ENCODE assay signal across 20 cellular contexts in genomic region chr12:80045594-80045993, GRCh38. TPM values are rescaled to one million over a fixed set of nuclear protein-coding genes. Genes with fewer than 3 reads are reported as not detected.
DNase-seq lines count a peak whose midpoint lies in the region; ATAC-seq and TF ChIP-seq lines count a peak whose summit lies in the region.
"Had no signal": no experiment of that assay in that cellular context is flagged by ENCODE, and none has a peak within 500 bp of the region (broad histone marks: within the 10 kb centered on the region; RNA-seq: fewer than 3 reads in every experiment).

No MANE protein-coding gene starts in this region.

- intact Hi-C loops in A673 (cut with micrococcal nuclease; ENCODE audit: unreplicated experiment) (no loop called here), thyroid gland (cut with DNase I) (no loop called here)

- H3K27ac ChIP-seq in A673 (ENCODE audit: low read depth, low read length, poor library complexity, severe bottlenecking) (no peak overlapping the region), thyroid gland (no peak overlapping the region), GM23338 (ENCODE audit: low read depth) (no peak overlapping the region)
- H3K27ac ChIP-seq: KMS-11, SJCRH30, upper lobe of right lung had no signal

- H4K20me1 ChIP-seq in GM23338 (replicated peaks; ENCODE audit: insufficient read depth): no peaks in the 10 kb centered on the region

- H3K4me1 ChIP-seq in A673 (ENCODE audit: insufficient read depth, low read length, poor library complexity, severe bottlenecking) (peaks cover 10% of the 10 kb centered on the region), thyroid gland (no peaks in the 10 kb centered on the region), GM23338 (ENCODE audit: insufficient read depth) (peaks cover 17% of the 10 kb centered on the region)
- H3K4me1 ChIP-seq: SJCRH30, upper lobe of right lung had no signal

- TF ChIP-seq POLR2A in thyroid gland (IDR thresholded peaks at IDR 0.05): no peak

- no peaks in the 10 kb centered on the region for H3K9me3 Mint-ChIP-seq in GM23338
- H3K9me3 Mint-ChIP-seq: activated naive CD8-positive, alpha-beta T cell treated with anti-CD3 and anti-CD28 coated beads, Interleukin-2, amount 10 ng/mL, durations not matched to agents 7 days and 5 days; stimulated activated memory B cell treated with anti-CD40 and anti-IgM and Interleukin-4, amounts not matched to agents 10 μg/mL and 1 μg/mL and 100 μg/mL, for 72 hours had no signal

- 0 out of 2 replicates have a peak, but pooled peaks cover 5% of the 10 kb centered on the region for H3K9me2 ChIP-seq in GM23338 (ENCODE audit: insufficient read depth)

- no peak for ATAC-seq in GM19035 (IDR thresholded peaks at IDR 0.05; ENCODE audit: unreplicated experiment)
- ATAC-seq in GM23338: no peak
- no peak for ATAC-seq in HG02840 (IDR thresholded peaks at IDR 0.05; ENCODE audit: low FRiP score, unreplicated experiment)
- ATAC-seq: left colon; stimulated activated memory B cell treated with anti-CD40 and anti-IgM and Interleukin-4, amounts not matched to agents 10 μg/mL and 1 μg/mL and 100 μg/mL, for 72 hours; upper lobe of right lung had no signal

- H3K9me3 ChIP-seq in A673 (ENCODE audit: low read depth, low read length, poor library complexity, severe bottlenecking) (no peaks in the 10 kb centered on the region), thyroid gland (no peaks in the 10 kb centered on the region)
- H3K9me3 ChIP-seq: SJCRH30, upper lobe of right lung had no signal

- no peaks in the 10 kb centered on the region for H3K36me3 Mint-ChIP-seq in GM23338 (ENCODE audit: low read depth)
- H3K36me3 Mint-ChIP-seq: activated naive CD8-positive, alpha-beta T cell treated with anti-CD3 and anti-CD28 coated beads, Interleukin-2, amount 10 ng/mL, durations not matched to agents 7 days and 5 days; stimulated activated memory B cell treated with anti-CD40 and anti-IgM and Interleukin-4, amounts not matched to agents 10 μg/mL and 1 μg/mL and 100 μg/mL, for 72 hours had no signal

- peak; percentile 21 for DNase-seq in A673 (ENCODE audit: low spot score)
- peak; percentile 45 for DNase-seq in HFF-Myc (ENCODE audit: extremely low read depth, low read depth)
- peak; percentile 74 for DNase-seq in amniotic epithelial cell (ENCODE audit: low read depth)
- DNase-seq in fibroblast of the aortic adventitia (ENCODE audit: low read depth): peak; percentile 47
- no peak for DNase-seq in thyroid gland
- no peak for DNase-seq in GM23338 (ENCODE audit: low spot score)
- DNase-seq: activated naive CD8-positive, alpha-beta T cell treated with anti-CD3 and anti-CD28 coated beads, Interleukin-2, amount 10 ng/mL, durations not matched to agents 7 days and 5 days; activated T-cell treated with anti-CD3 and anti-CD28 coated beads, Interleukin-2, amount 50 U/mL, for 1 hour; hippocampal formation; left colon; NCI-H1417; nucleus accumbens; SJCRH30; upper lobe of right lung had no signal

- peaks cover 16% of the 10 kb centered on the region; the same call in 2 of the 3 replicates for H3K4me1 Mint-ChIP-seq in GM23338
- H3K4me1 Mint-ChIP-seq: activated naive CD8-positive, alpha-beta T cell treated with anti-CD3 and anti-CD28 coated beads, Interleukin-2, amount 10 ng/mL, durations not matched to agents 7 days and 5 days; stimulated activated memory B cell treated with anti-CD40 and anti-IgM and Interleukin-4, amounts not matched to agents 10 μg/mL and 1 μg/mL and 100 μg/mL, for 72 hours had no signal

- no peak overlapping the region for H3K27ac Mint-ChIP-seq in GM23338
- H3K27ac Mint-ChIP-seq: activated naive CD8-positive, alpha-beta T cell treated with anti-CD3 and anti-CD28 coated beads, Interleukin-2, amount 10 ng/mL, durations not matched to agents 7 days and 5 days; stimulated activated memory B cell treated with anti-CD40 and anti-IgM and Interleukin-4, amounts not matched to agents 10 μg/mL and 1 μg/mL and 100 μg/mL, for 72 hours had no signal

- no peaks in the 10 kb centered on the region for H3F3A ChIP-seq in GM23338 (replicated peaks; ENCODE audit: low read depth)

- H2AFZ ChIP-seq in GM23338: no peak overlapping the region

- H3K4me3 Mint-ChIP-seq in GM23338: no peak overlapping the region
- H3K4me3 Mint-ChIP-seq: activated naive CD8-positive, alpha-beta T cell treated with anti-CD3 and anti-CD28 coated beads, Interleukin-2, amount 10 ng/mL, durations not matched to agents 7 days and 5 days; stimulated activated memory B cell treated with anti-CD40 and anti-IgM and Interleukin-4, amounts not matched to agents 10 μg/mL and 1 μg/mL and 100 μg/mL, for 72 hours had no signal

- no TSS peak for BruUV-seq in A673 (replicated peaks; lab: Mats Ljungman, UMichigan)

- no peaks in the 10 kb centered on the region for H3K27me3 Mint-ChIP-seq in GM23338 (ENCODE audit: insufficient read depth, low read depth, poor library complexity)

- no peak overlapping the region for H3K4me2 ChIP-seq in GM23338
- H3K4me2 ChIP-seq: KMS-11 had no signal

- H3K27me3 ChIP-seq in A673 (replicated peaks; ENCODE audit: insufficient read depth, low read depth, low read length, poor library complexity) (no peaks in the 10 kb centered on the region), thyroid gland (no peaks in the 10 kb centered on the region), GM23338 (ENCODE audit: insufficient read depth) (no peaks in the 10 kb centered on the region)
- H3K27me3 ChIP-seq: SJCRH30, upper lobe of right lung had no signal

- CTCF ChIA-PET in A673 (lab: Charles Lee): no interaction called here

- H3K4me3 ChIP-seq in A673 (ENCODE audit: low read depth, low read length, poor library complexity, severe bottlenecking) (no peak overlapping the region), HFF-Myc (replicated peaks; ENCODE audit: low read depth, low read length) (no peak overlapping the region), fibroblast of the aortic adventitia (ENCODE audit: low read depth, low read length) (no peak overlapping the region), thyroid gland (replicated peaks in 1 of 3) (no peak overlapping the region), GM23338 (no peak overlapping the region)
- H3K4me3 ChIP-seq: SJCRH30, skin epidermis, upper lobe of right lung had no signal

- TF ChIP-seq CTCF in A673 (conservative IDR thresholded peaks at IDR 0.05; ENCODE audit: low read depth, low read length): no peak
- no peak for TF ChIP-seq CTCF in HFF-Myc (IDR thresholded peaks at IDR 0.05; ENCODE audit: low read depth, low read length, missing control alignments)
- no peak for TF ChIP-seq CTCF in fibroblast of the aortic adventitia (IDR thresholded peaks at IDR 0.05; ENCODE audit: insufficient read depth, low read length)
- TF ChIP-seq CTCF in thyroid gland (IDR thresholded peaks at IDR 0.05): no peak
- TF ChIP-seq CTCF in GM23338 (conservative IDR thresholded peaks at IDR 0.05; ENCODE audit: low read depth in 2 of 2): no peak

- WGBS in thyroid gland, 2 donors: 81 to 83% methylated on average over 3 of the region's 3 CpGs

- POLR2A ChIA-PET in A673 (lab: Charles Lee; ENCODE audit: low non-redundant PET): no interaction called here

- H3K79me2 ChIP-seq in GM23338 (replicated peaks; ENCODE audit: insufficient read depth): no peaks in the 10 kb centered on the region

- no peaks in the 10 kb centered on the region for H3K36me3 ChIP-seq in A673 (ENCODE audit: insufficient read depth, low read length, poor library complexity, severe bottlenecking)
- H3K36me3 ChIP-seq in thyroid gland: no peaks in the 10 kb centered on the region
- no peaks in the 10 kb centered on the region for H3K36me3 ChIP-seq in GM23338 (ENCODE audit: insufficient read depth)
- H3K36me3 ChIP-seq: SJCRH30, upper lobe of right lung had no signal

RNA-seq across cellular contexts. Expression of gene OTOGL, which starts 53.7 kb away (rescaled TPM):
- 0.26 and 0.73 TPM in 2 replicates for total RNA-seq in A673 (2021)
- 0.16 and 0.27 TPM in 2 replicates for total RNA-seq in fibroblast of the aortic adventitia (ENCODE audit: low replicate concordance)
- total RNA-seq in thyroid gland: under 1 TPM in 2 of 4 donors, not detected in 2; 0.11 to 0.13 TPM
- total RNA-seq in GM23338 (2014; rRNA removed; shearing (Covaris generic)): 0.35 and 0.66 TPM in 2 replicates
- 0.36 and 0.80 TPM in 2 replicates for polyA plus RNA-seq in GM23338 (2016; fragmentation: Nextera tagmentation; extraction: Ambion mirVana)
- total RNA-seq: activated naive CD8-positive, alpha-beta T cell treated with anti-CD3 and anti-CD28 coated beads, Interleukin-2, amount 10 ng/mL, durations not matched to agents 7 days and 5 days; mononuclear cell had no signal

Comparison
In these comparisons a context has a peak if more than half of its experiments do, and no peak if none do; other contexts are left out.
1. DNase-seq: peak in A673 (single experiment), HFF-Myc (single experiment), amniotic epithelial cell (single experiment) and fibroblast of the aortic adventitia (single experiment); none in thyroid gland (0 of 2) and GM23338 (single experiment).